In the genomic region with DNA sequence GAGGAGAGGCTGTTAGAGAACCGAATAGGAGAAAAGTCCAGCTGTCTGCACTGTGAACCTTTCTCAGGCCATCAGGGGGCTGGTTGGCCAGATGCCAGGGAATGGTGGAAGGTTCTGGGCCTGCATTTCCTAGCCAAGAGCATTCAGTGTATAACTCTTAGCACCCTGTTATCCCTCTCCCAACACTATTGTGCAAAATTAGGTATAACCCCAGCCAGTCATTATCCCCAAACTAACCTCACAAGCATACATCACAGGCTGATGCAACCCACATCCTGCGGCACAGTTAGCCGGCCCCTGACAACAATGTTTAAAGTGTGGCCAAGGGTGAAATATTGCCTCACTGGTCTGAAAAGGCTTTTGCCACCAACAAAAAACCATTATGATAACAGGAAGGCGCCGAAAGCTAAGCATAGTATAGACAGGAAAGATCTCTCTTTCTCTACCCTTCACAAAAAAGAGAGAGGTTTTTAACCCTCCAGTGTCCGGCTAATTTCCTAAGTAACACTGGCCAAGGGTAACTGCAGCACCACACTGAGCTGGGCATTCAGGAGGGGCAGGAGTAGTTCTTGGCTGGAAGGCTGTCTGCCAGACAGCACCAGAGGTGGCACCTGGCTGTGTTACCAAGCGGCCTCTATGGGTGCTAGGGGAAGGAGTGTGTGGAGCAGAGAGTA, we compare ENCODE assay signal across 1 cellular context.
TF ChIP-seq lines count a peak whose summit lies in the region.

No MANE protein-coding gene starts in this region.

TF ChIP-seq in HepG2, 621 proteins besides CTCF, POLR2A, EP300 and RAD21 (continued from another document and continues in another):
- TF ChIP-seq ZBTB34 (CRISPR knock-in tag; IDR thresholded peaks at IDR 0.05) = peak; percentile 81
- TF ChIP-seq ZNF564 (CRISPR knock-in tag; IDR thresholded peaks at IDR 0.05) = 0 out of 2 replicates have a peak, but pooled peaks have one; percentile 51
- no peak for TF ChIP-seq GLI4 (CRISPR knock-in tag; IDR thresholded peaks at IDR 0.05; ENCODE audit: borderline replicate concordance)
- peak; percentile 48; the same call in 1 of the 2 replicates for TF ChIP-seq IRF2 (CRISPR knock-in tag; IDR thresholded peaks at IDR 0.05)
- TF ChIP-seq ZNF775 (CRISPR knock-in tag; IDR thresholded peaks at IDR 0.05; ENCODE audit: borderline replicate concordance) = no peak
- no peak for TF ChIP-seq ZNF547 (CRISPR knock-in tag; IDR thresholded peaks at IDR 0.05)
- peak; percentile 79 for TF ChIP-seq ELF3 (CRISPR knock-in tag; IDR thresholded peaks at IDR 0.05)
- no peak for TF ChIP-seq TP53 (CRISPR knock-in tag; conservative IDR thresholded peaks at IDR 0.05)
- no peak for TF ChIP-seq ZNF33A (CRISPR knock-in tag; IDR thresholded peaks at IDR 0.05; ENCODE audit: borderline replicate concordance)
- TF ChIP-seq CEBPB (IDR thresholded peaks at IDR 0.05; ENCODE audit: borderline replicate concordance, low read depth, low read length) = peak; percentile 95
- TF ChIP-seq REPIN1 (CRISPR knock-in tag; IDR thresholded peaks at IDR 0.05; ENCODE audit: borderline replicate concordance, low read depth) = 0 out of 2 replicates have a peak, but pooled peaks have one; percentile 48
- no peak for TF ChIP-seq HNRNPUL1 (IDR thresholded peaks at IDR 0.05; ENCODE audit: low read depth, low read length)
- TF ChIP-seq ZNF10 (CRISPR knock-in tag; IDR thresholded peaks at IDR 0.05; ENCODE audit: borderline replicate concordance, low read depth) = no peak
- TF ChIP-seq FOSL1 (CRISPR knock-in tag; IDR thresholded peaks at IDR 0.05; ENCODE audit: borderline replicate concordance) = no peak
- TF ChIP-seq TBP (CRISPR knock-in tag; IDR thresholded peaks at IDR 0.05) = no peak
- no peak for TF ChIP-seq EZH2 (conservative IDR thresholded peaks at IDR 0.05; ENCODE audit: low read depth, low read length)
- TF ChIP-seq, protein P1, sequence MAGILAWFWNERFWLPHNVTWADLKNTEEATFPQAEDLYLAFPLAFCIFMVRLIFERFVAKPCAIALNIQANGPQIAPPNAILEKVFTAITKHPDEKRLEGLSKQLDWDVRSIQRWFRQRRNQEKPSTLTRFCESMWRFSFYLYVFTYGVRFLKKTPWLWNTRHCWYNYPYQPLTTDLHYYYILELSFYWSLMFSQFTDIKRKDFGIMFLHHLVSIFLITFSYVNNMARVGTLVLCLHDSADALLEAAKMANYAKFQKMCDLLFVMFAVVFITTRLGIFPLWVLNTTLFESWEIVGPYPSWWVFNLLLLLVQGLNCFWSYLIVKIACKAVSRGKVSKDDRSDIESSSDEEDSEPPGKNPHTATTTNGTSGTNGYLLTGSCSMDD (CRISPR knock-in tag; IDR thresholded peaks at IDR 0.05) = no peak
- no peak for TF ChIP-seq BCLAF1 (IDR thresholded peaks at IDR 0.05)
- TF ChIP-seq ZNF747 (CRISPR knock-in tag; IDR thresholded peaks at IDR 0.05; ENCODE audit: borderline replicate concordance) = no peak
- no peak for TF ChIP-seq ZMYM2 (CRISPR knock-in tag; IDR thresholded peaks at IDR 0.05)
- TF ChIP-seq NR2F1 (CRISPR knock-in tag; IDR thresholded peaks at IDR 0.05) = no peak
- TF ChIP-seq ZNF768 (CRISPR knock-in tag; IDR thresholded peaks at IDR 0.05) = no peak
- no peak for TF ChIP-seq ARNT2 (CRISPR knock-in tag; IDR thresholded peaks at IDR 0.05; ENCODE audit: low read depth)
- no peak for TF ChIP-seq MBD4 (IDR thresholded peaks at IDR 0.05; ENCODE audit: borderline replicate concordance, low read length)
- peak; percentile 84 for TF ChIP-seq DPF2 (CRISPR knock-in tag; IDR thresholded peaks at IDR 0.05; ENCODE audit: borderline replicate concordance, low read depth)
- TF ChIP-seq, protein P2, sequence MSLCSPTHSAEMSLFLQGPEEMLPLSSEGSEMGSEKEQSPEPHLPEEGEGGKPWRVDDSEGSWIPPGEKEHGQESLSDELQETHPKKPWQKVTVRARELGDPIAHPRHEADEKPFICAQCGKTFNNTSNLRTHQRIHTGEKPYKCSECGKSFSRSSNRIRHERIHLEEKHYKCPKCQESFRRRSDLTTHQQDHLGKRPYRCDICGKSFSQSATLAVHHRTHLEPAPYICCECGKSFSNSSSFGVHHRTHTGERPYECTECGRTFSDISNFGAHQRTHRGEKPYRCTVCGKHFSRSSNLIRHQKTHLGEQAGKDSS (CRISPR knock-in tag; IDR thresholded peaks at IDR 0.05; ENCODE audit: borderline replicate concordance, low read depth) = no peak
- TF ChIP-seq REL (CRISPR knock-in tag; conservative IDR thresholded peaks at IDR 0.05) = no peak
- TF ChIP-seq FIP1L1 (IDR thresholded peaks at IDR 0.05; ENCODE audit: borderline replicate concordance, insufficient read depth, low read depth, low read length) = no peak
- TF ChIP-seq MAF1 (CRISPR knock-in tag; IDR thresholded peaks at IDR 0.05; ENCODE audit: borderline replicate concordance) = no peak
- no peak for TF ChIP-seq AKAP8 (CRISPR knock-in tag; IDR thresholded peaks at IDR 0.05)
- no peak for TF ChIP-seq ZIK1 (CRISPR knock-in tag; IDR thresholded peaks at IDR 0.05; ENCODE audit: borderline replicate concordance, low read depth)
- no peak for TF ChIP-seq ZC3H4 (CRISPR knock-in tag; IDR thresholded peaks at IDR 0.05; ENCODE audit: borderline replicate concordance)
- TF ChIP-seq ZBTB43 (CRISPR knock-in tag; conservative IDR thresholded peaks at IDR 0.05) = no peak; the same call in 1 of the 2 replicates
- no peak for TF ChIP-seq ZNF678 (CRISPR knock-in tag; IDR thresholded peaks at IDR 0.05)
- no peak for TF ChIP-seq ZNF335 (CRISPR knock-in tag; IDR thresholded peaks at IDR 0.05)
- TF ChIP-seq ZNF260 (CRISPR knock-in tag; IDR thresholded peaks at IDR 0.05; ENCODE audit: borderline replicate concordance, low read depth) = no peak
- no peak for TF ChIP-seq EEA1 (CRISPR knock-in tag; IDR thresholded peaks at IDR 0.05; ENCODE audit: borderline replicate concordance)
- TF ChIP-seq, protein P3, sequence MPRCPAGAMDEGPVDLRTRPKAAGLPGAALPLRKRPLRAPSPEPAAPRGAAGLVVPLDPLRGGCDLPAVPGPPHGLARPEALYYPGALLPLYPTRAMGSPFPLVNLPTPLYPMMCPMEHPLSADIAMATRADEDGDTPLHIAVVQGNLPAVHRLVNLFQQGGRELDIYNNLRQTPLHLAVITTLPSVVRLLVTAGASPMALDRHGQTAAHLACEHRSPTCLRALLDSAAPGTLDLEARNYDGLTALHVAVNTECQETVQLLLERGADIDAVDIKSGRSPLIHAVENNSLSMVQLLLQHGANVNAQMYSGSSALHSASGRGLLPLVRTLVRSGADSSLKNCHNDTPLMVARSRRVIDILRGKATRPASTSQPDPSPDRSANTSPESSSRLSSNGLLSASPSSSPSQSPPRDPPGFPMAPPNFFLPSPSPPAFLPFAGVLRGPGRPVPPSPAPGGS (CRISPR knock-in tag; IDR thresholded peaks at IDR 0.05) = no peak
- TF ChIP-seq JARID2 (CRISPR knock-in tag; IDR thresholded peaks at IDR 0.05; ENCODE audit: insufficient replicate concordance) = no peak
- TF ChIP-seq ZNF326 (CRISPR knock-in tag; IDR thresholded peaks at IDR 0.05; ENCODE audit: borderline replicate concordance) = no peak
- TF ChIP-seq REXO4 (CRISPR knock-in tag; IDR thresholded peaks at IDR 0.05; ENCODE audit: borderline replicate concordance) = no peak
- no peak for TF ChIP-seq CBX1 (IDR thresholded peaks at IDR 0.05; ENCODE audit: low read depth)
- TF ChIP-seq ZNF350 (CRISPR knock-in tag; IDR thresholded peaks at IDR 0.05; ENCODE audit: borderline replicate concordance, low read depth) = peak; percentile 14; the same call in 1 of the 2 replicates
- TF ChIP-seq ZNF7 (CRISPR knock-in tag; IDR thresholded peaks at IDR 0.05) = no peak
- TF ChIP-seq ARID5B (CRISPR knock-in tag; IDR thresholded peaks at IDR 0.05) = peak; percentile 89
- TF ChIP-seq GATA4 (IDR thresholded peaks at IDR 0.05; ENCODE audit: borderline replicate concordance, low read depth) = 0 out of 2 replicates have a peak, but pooled peaks have one; percentile 19
- no peak for TF ChIP-seq CC2D1A (CRISPR knock-in tag; IDR thresholded peaks at IDR 0.05)
- TF ChIP-seq LCORL (IDR thresholded peaks at IDR 0.05) = peak; percentile 82
- peak; percentile 95 for TF ChIP-seq LCORL (CRISPR knock-in tag; IDR thresholded peaks at IDR 0.05)
- no peak for TF ChIP-seq ZNF30 (CRISPR knock-in tag; IDR thresholded peaks at IDR 0.05)
- TF ChIP-seq, protein P4, sequence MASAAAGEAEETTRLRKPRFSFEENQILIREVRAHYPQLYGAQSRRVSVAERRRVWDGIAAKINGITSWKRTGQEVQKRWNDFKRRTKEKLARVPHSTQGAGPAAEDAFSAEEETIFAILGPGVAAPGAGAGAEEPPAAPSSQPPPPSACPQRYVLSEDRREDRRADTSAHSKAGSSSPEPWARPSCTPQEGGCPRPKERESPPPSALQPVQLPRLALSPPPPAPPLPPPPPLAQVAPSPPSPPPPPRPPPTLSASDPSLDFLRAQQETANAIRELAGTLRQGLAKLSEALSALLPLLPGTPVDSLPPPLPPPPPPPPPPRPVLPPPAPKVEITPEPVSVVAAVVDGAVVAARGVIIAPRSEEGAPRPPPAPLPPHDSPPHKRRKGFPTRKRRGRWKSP (CRISPR knock-in tag; IDR thresholded peaks at IDR 0.05) = no peak
- TF ChIP-seq ZBTB3 (CRISPR knock-in tag; IDR thresholded peaks at IDR 0.05; ENCODE audit: borderline replicate concordance, low read depth) = no peak
- TF ChIP-seq, protein P5, sequence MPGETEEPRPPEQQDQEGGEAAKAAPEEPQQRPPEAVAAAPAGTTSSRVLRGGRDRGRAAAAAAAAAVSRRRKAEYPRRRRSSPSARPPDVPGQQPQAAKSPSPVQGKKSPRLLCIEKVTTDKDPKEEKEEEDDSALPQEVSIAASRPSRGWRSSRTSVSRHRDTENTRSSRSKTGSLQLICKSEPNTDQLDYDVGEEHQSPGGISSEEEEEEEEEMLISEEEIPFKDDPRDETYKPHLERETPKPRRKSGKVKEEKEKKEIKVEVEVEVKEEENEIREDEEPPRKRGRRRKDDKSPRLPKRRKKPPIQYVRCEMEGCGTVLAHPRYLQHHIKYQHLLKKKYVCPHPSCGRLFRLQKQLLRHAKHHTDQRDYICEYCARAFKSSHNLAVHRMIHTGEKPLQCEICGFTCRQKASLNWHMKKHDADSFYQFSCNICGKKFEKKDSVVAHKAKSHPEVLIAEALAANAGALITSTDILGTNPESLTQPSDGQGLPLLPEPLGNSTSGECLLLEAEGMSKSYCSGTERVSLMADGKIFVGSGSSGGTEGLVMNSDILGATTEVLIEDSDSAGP (CRISPR knock-in tag; IDR thresholded peaks at IDR 0.05; ENCODE audit: borderline replicate concordance) = no peak; the same call in 1 of the 2 replicates
